10 cellular contexts compared by ENCODE assay signal in genomic region chr20:50054626-50055511, GRCh38. TPM values are rescaled to one million over a fixed set of nuclear protein-coding genes. Genes with fewer than 3 reads are reported as not detected.
DNase-seq lines count a peak whose midpoint lies in the region; ATAC-seq and TF ChIP-seq lines count a peak whose summit lies in the region.
"Had no signal": no experiment of that assay in that cellular context is flagged by ENCODE, and none has a peak within 500 bp of the region (broad histone marks: within the 10 kb centered on the region; RNA-seq: fewer than 3 reads in every experiment).

No MANE protein-coding gene starts in this region.

- no peaks in the 10 kb centered on the region for H3K36me3 ChIP-seq in hepatocyte (replicated peaks; ENCODE audit: insufficient read depth, low read depth)

- no peaks in the 10 kb centered on the region for H4K20me1 ChIP-seq in hepatocyte (ENCODE audit: insufficient read depth, poor library complexity, severe bottlenecking)

- no peaks in the 10 kb centered on the region for H3K9me3 ChIP-seq in hepatocyte (ENCODE audit: low read depth)

- no peak for TF ChIP-seq CTCF in hepatocyte (IDR thresholded peaks at IDR 0.05; ENCODE audit: poor library complexity)

- peaks cover 17% of the 10 kb centered on the region for H3K4me1 ChIP-seq in hepatocyte (ENCODE audit: insufficient read depth)

- H3K4me3 ChIP-seq in hepatocyte: no peak overlapping the region

- H3K27me3 ChIP-seq in hepatocyte: no peaks in the 10 kb centered on the region

- H3K27ac ChIP-seq in angular gyrus (ENCODE audit: low read depth, low read length) (peak overlapping the region; percentile 68), hepatocyte (peak overlapping the region; percentile 93)

- no peaks in the 10 kb centered on the region for H3K9me2 ChIP-seq in hepatocyte (replicated peaks; ENCODE audit: insufficient read depth)

- 28% methylated on average over 34 of the region's 34 CpGs for WGBS in hepatocyte (ENCODE audit: low lambda C conversion rate, missing lambda C conversion rate)

- H2AFZ ChIP-seq in hepatocyte: peak overlapping the region; percentile 16

- ATAC-seq in GM19452 (IDR thresholded peaks at IDR 0.05; ENCODE audit: unreplicated experiment) (no peak), GM18907 (IDR thresholded peaks at IDR 0.05; ENCODE audit: unreplicated experiment) (no peak), HG03378 (IDR thresholded peaks at IDR 0.05; ENCODE audit: unreplicated experiment) (no peak)

- peak overlapping the region; percentile 52 for H3K4me2 ChIP-seq in hepatocyte

- no peaks in the 10 kb centered on the region for H3K79me2 ChIP-seq in hepatocyte

- DNase-seq in DMS 273 treated with DMSO at 0.1 percent for 48 hours (lab: John Stamatoyannopoulos, UW) (peak; percentile 35), hepatocyte (ENCODE audit: low spot score) (peak; percentile 82), putamen (ENCODE audit: low spot score) (peak; percentile 85), activated gamma-delta T cell (lab: John Stamatoyannopoulos, UW) (no peak)
- DNase-seq: cerebellar nuclear complex, NCI-H226 had no signal

RNA-seq across cellular contexts. Expression of gene UBE2V1, which starts 58.1 kb away (rescaled TPM):
- total RNA-seq in hepatocyte: 57.7 and 64.0 TPM in 2 replicates
- 112 and 114 TPM in 2 replicates for polyA plus RNA-seq in hepatocyte
